In the genomic region with DNA sequence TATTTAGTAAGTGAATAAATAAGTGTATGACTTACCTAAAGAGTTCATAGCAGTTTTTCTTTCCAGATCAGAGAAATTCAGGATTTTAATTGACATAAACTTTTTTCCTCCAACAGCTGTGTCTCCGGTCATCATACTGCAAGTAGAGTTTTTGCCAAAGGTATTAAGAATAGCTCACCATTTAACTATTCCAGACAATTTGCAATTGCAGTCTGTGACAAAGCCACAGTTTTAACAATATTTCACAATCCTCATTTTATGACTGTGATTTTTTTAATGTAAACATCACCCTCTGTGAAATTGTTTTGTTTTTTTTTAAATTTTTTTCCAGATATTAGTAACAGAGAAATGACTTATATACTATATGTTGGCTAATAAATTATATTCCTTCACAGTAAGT, we compare ENCODE assay signal across 15 cellular contexts.
A peak's percentile ranks its signal among the peaks of the same experiment; 100 is the strongest.
DNase-seq lines count a peak whose midpoint lies in the region; FAIRE-seq and TF ChIP-seq lines count a peak whose summit lies in the region.
"Had no signal": no experiment of that assay in that cellular context is flagged by ENCODE, and none has a peak within 500 bp of the region (broad histone marks: within the 10 kb centered on the region; RNA-seq: fewer than 3 reads in every experiment).

No MANE protein-coding gene starts in this region.

- DNase-seq in AG10803 (ENCODE audit: low read depth) = peak; percentile 73
- DNase-seq in HCEC 1CT = peak; percentile 47
- peak; percentile 17 for DNase-seq in choroid plexus epithelial cell (ENCODE audit: low read depth)
- no peak for DNase-seq in kidney
- DNase-seq in kidney glomerular epithelial cell (lab: John Stamatoyannopoulos, UW) = no peak
- DNase-seq in stimulated activated naive CD4-positive, alpha-beta T cell treated with Interleukin-2 at 50 U/mL for 16 hours (lab: John Stamatoyannopoulos, UW) = no peak
- no peak for DNase-seq in SIG-M5 (lab: John Stamatoyannopoulos, UW)
- DNase-seq in activated CD8-positive, alpha-beta memory T cell treated with anti-CD3 and anti-CD28 coated beads, Interleukin-2, amount 50 U/mL, for 4 hours = no peak
- DNase-seq: CD4-positive, alpha-beta T cell; DMS79; GF-D8; NCI-H345; NCI-H526 treated with DMSO at 0.1 percent for 48 hours; OCI-M1 had no signal

- TF ChIP-seq CTCF in AG10803 (conservative IDR thresholded peaks at IDR 0.05; ENCODE audit: low read length) (no peak), choroid plexus epithelial cell (conservative IDR thresholded peaks at IDR 0.05; ENCODE audit: low read depth, low read length) (no peak), kidney (IDR thresholded peaks at IDR 0.05; ENCODE audit: borderline replicate concordance, extremely low read depth, insufficient read depth) (no peak)

- H3K4me3 ChIP-seq in AG10803 (ENCODE audit: low read length) (no peak overlapping the region), choroid plexus epithelial cell (ENCODE audit: low read depth, low read length) (no peak overlapping the region), kidney (ENCODE audit: low read length in 2 of 2) (no peak overlapping the region)

- no peaks in the 10 kb centered on the region for H3K36me3 ChIP-seq in kidney (ENCODE audit: control insufficient read depth in 1 of 2, insufficient read depth in 2 of 2, low read length in 2 of 2)

- intact Hi-C loops in kidney (cut with DNase I) = no loop called here

- H3K9ac ChIP-seq in kidney (ENCODE audit: low read length in 2 of 2) = no peak overlapping the region

- FAIRE-seq in kidney (lab: Jason Lieb, UNC) = peak; percentile 6
- FAIRE-seq: H54 had no signal

- H3K4me1 ChIP-seq in kidney (ENCODE audit: control insufficient read depth in 1 of 2, insufficient read depth in 1 of 2, low read depth in 1 of 2, low read length in 2 of 2) = no peaks in the 10 kb centered on the region

- H3K27ac ChIP-seq in kidney (ENCODE audit: low read depth in 2 of 2, low read length in 2 of 2) = no peak overlapping the region

- no peaks in the 10 kb centered on the region for H3K9me3 ChIP-seq in kidney (ENCODE audit: control insufficient read depth in 1 of 2, low read length in 2 of 2)

Comparison
In these comparisons a context has a peak if more than half of its experiments do, and no peak if none do; other contexts are left out.
1. DNase-seq: peak in AG10803 (single experiment), HCEC 1CT (single experiment) and choroid plexus epithelial cell (single experiment); none in kidney (single experiment), kidney glomerular epithelial cell (single experiment), stimulated activated naive CD4-positive, alpha-beta T cell treated with Interleukin-2 at 50 U/mL for 16 hours (single experiment), SIG-M5 (single experiment) and activated CD8-positive, alpha-beta memory T cell treated with anti-CD3 and anti-CD28 coated beads, Interleukin-2, amount 50 U/mL, for 4 hours (single experiment).